Comparison of ENCODE assay signal across 8 cellular contexts in genomic region chr6:108492131-108492766, GRCh38.
A peak's percentile ranks its signal among the peaks of the same experiment; 100 is the strongest.
DNase-seq lines count a peak whose midpoint lies in the region; ATAC-seq and TF ChIP-seq lines count a peak whose summit lies in the region.

No MANE protein-coding gene starts in this region.

- H3K36me3 ChIP-seq in colonic mucosa (no peaks in the 10 kb centered on the region), mucosa of descending colon (ENCODE audit: low read depth) (no peaks in the 10 kb centered on the region)

- TF ChIP-seq CTCF in GM13977 (IDR thresholded peaks at IDR 0.05; ENCODE audit: extremely low read depth, insufficient read depth, missing control alignments) (peak; percentile 58), colonic mucosa (IDR thresholded peaks at IDR 0.05) (peak; percentile 31), mucosa of descending colon (IDR thresholded peaks at IDR 0.05) (no peak)

- H3K4me1 Mint-ChIP-seq in activated naive CD4-positive, alpha-beta T cell treated with anti-CD3 and anti-CD28 coated beads for 36 hours (ENCODE audit: low read depth): no peaks in the 10 kb centered on the region

- in situ Hi-C loops in GM13977 (cut with MboI; ENCODE audit: low pct_unique_long_range_greater_than_20kb, low sequenced_read_pairs, unreplicated experiment): loop anchor here (25.0 kb wide), 1 partner anchor 380 kb away; no protein-coding TSS in a partner anchor

- no peak overlapping the region for H3K4me3 Mint-ChIP-seq in activated naive CD4-positive, alpha-beta T cell treated with anti-CD3 and anti-CD28 coated beads for 36 hours

- H3K4me3 ChIP-seq in colonic mucosa (no peak overlapping the region), mucosa of descending colon (no peak overlapping the region)

- ATAC-seq in mucosa of descending colon: peak; percentile 48
- no peak for ATAC-seq in HG03025 (IDR thresholded peaks at IDR 0.05; ENCODE audit: low FRiP score, unreplicated experiment)

- no peak overlapping the region for H3K27ac Mint-ChIP-seq in activated naive CD4-positive, alpha-beta T cell treated with anti-CD3 and anti-CD28 coated beads for 36 hours

- DNase-seq in AML-193 (lab: John Stamatoyannopoulos, UW) (peak; percentile 64 to 71), GM13977 (ENCODE audit: low spot score) (peak; percentile 34), NCI-H82 (lab: John Stamatoyannopoulos, UW) (peak; percentile 74), colonic mucosa (no peak), mucosa of descending colon (peak in 1 of 3 donors; percentile 15)
- no peak for DNase-seq in activated naive CD4-positive, alpha-beta T cell treated with anti-CD3 and anti-CD28 coated beads for 36 hours
- no peak for DNase-seq in activated effector memory CD4-positive, alpha-beta T cell treated with Interleukin-2 at 50 U/mL for 16 hours

- no peak overlapping the region for H3K27ac ChIP-seq in colonic mucosa

- H3K9me3 ChIP-seq in colonic mucosa (no peaks in the 10 kb centered on the region), mucosa of descending colon (no peaks in the 10 kb centered on the region)

- H3K9ac ChIP-seq in colonic mucosa (ENCODE audit: low read depth in 2 of 2, low read length in 2 of 2): no peak overlapping the region

- H3K4me1 ChIP-seq in colonic mucosa: no peaks in the 10 kb centered on the region
- H3K4me1 ChIP-seq in mucosa of descending colon (ENCODE audit: low read depth): no peaks in the 10 kb centered on the region

- H3K27me3 ChIP-seq in colonic mucosa: no peaks in the 10 kb centered on the region

- H3K9me3 Mint-ChIP-seq in activated naive CD4-positive, alpha-beta T cell treated with anti-CD3 and anti-CD28 coated beads for 36 hours: no peaks in the 10 kb centered on the region

- peaks cover 2% of the 10 kb centered on the region for H3K27me3 Mint-ChIP-seq in activated naive CD4-positive, alpha-beta T cell treated with anti-CD3 and anti-CD28 coated beads for 36 hours (ENCODE audit: low read depth)

- no peaks in the 10 kb centered on the region for H3K36me3 Mint-ChIP-seq in activated naive CD4-positive, alpha-beta T cell treated with anti-CD3 and anti-CD28 coated beads for 36 hours (ENCODE audit: low read depth)

- CTCF ChIA-PET in activated naive CD4-positive, alpha-beta T cell treated with anti-CD3 and anti-CD28 coated beads for 36 hours (lab: Charles Lee): interaction anchor here (0.6 to 3.6 kb wide), 57 partner anchors 9 to 935 kb away, joined by 3 to 30 read pairs (median 4); no protein-coding TSS in a partner anchor

- intact Hi-C loops in colonic mucosa (cut with DNase I): loop anchor here (10.0 kb wide), 1 partner anchor 377 kb away; no protein-coding TSS in a partner anchor
- intact Hi-C loops in mucosa of descending colon (cut with DNase I, micrococcal nuclease): loop anchor here in 1 of 2 donors (10.0 kb wide), 2 partner anchors 377 to 617 kb away; no protein-coding TSS in a partner anchor
- intact Hi-C loops in activated naive CD4-positive, alpha-beta T cell treated with anti-CD3 and anti-CD28 coated beads for 36 hours (cut with micrococcal nuclease): loop anchor here (1.0 to 10.0 kb wide), 4 partner anchors 231 to 517 kb away; partner anchors contain the start of gene SNX3

Comparison
In these comparisons a context has a peak if more than half of its experiments do, and no peak if none do; other contexts are left out.
1. DNase-seq: peak in AML-193 (2 of 2), GM13977 (single experiment) and NCI-H82 (single experiment); none in colonic mucosa (single experiment), activated naive CD4-positive, alpha-beta T cell treated with anti-CD3 and anti-CD28 coated beads for 36 hours (single experiment) and activated effector memory CD4-positive, alpha-beta T cell treated with Interleukin-2 at 50 U/mL for 16 hours (single experiment).